ENCODE assay signal across 10 cellular contexts in the genomic region with DNA sequence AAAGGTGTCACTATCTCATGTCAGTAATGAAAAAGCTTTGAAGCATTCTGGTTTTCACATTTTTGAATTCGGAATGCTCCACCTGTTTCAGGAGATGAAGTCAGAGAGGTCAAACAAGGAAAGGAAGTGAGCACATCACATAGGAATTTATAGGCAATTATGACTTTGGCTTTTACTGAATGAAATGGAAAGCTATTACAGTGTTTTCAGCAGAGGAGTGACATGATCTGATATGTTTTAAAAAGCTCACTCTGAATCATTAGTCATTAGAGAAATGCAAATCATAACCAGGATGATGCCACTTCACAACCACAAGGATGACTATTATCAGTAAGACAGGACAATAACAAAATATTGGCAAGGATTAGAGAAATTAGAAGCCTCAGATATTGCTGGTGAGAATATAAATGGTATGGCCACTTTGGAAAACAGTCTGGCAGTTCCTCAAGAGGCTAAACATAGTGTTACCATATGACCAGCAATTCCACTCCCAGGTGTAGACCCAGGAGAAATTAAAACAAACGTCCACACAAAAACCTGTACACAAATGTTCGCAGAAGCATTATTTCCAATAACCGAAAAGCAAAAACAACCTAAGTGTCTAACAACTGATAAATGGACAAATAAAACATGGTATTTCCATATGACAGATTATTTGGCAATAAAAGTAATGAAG. TPM values are rescaled to one million over a fixed set of nuclear protein-coding genes. Genes with fewer than 3 reads are reported as not detected.
DNase-seq lines count a peak whose midpoint lies in the region; ATAC-seq and TF ChIP-seq lines count a peak whose summit lies in the region.
"Had no signal": no experiment of that assay in that cellular context is flagged by ENCODE, and none has a peak within 500 bp of the region (broad histone marks: within the 10 kb centered on the region; RNA-seq: fewer than 3 reads in every experiment).

No MANE protein-coding gene starts in this region.

- intact Hi-C loops in Right ventricle myocardium inferior (cut with DNase I): no loop called here

- no peak overlapping the region for H3K4me3 ChIP-seq in epithelial cell of esophagus (ENCODE audit: low read length)
- H3K4me3 ChIP-seq: left ventricle myocardium inferior had no signal

- TF ChIP-seq CTCF in epithelial cell of esophagus (IDR thresholded peaks at IDR 0.05; ENCODE audit: insufficient read depth, low read depth, low read length, missing control alignments): no peak

- DNase-seq in Caki2 (ENCODE audit: low read depth) (peak; percentile 40), epithelial cell of esophagus (ENCODE audit: low read depth) (peak; percentile 81), AML-193 (lab: John Stamatoyannopoulos, UW) (no peak), NCI-H524 treated with DMSO at 0.1 percent for 48 hours (lab: John Stamatoyannopoulos, UW) (no peak), NCI-H1105 (lab: John Stamatoyannopoulos, UW) (no peak), Right ventricle myocardium inferior (ENCODE audit: missing footprints) (no peak)
- DNase-seq: left ventricle myocardium inferior, OCI-M1 had no signal

- ATAC-seq in GM19463 (IDR thresholded peaks at IDR 0.05; ENCODE audit: unreplicated experiment): peak; percentile 59
- ATAC-seq in HG03457 (IDR thresholded peaks at IDR 0.05; ENCODE audit: unreplicated experiment): peak; percentile 55
- no peak for ATAC-seq in Right ventricle myocardium inferior

- in situ Hi-C loops in Caki2 (cut with HindIII; ENCODE audit: low pct_unique_long_range_greater_than_20kb, low sequenced_read_pairs): no loop called here

RNA-seq across cellular contexts. Expression of gene TAF1A, which starts 7.5 kb away (rescaled TPM):
- 10.6 and 12.2 TPM in 2 replicates for total RNA-seq in Caki2 (2014; rRNA removed; shearing (Covaris generic); ENCODE audit: low replicate concordance)
- total RNA-seq in Right ventricle myocardium inferior: 1.7 TPM

RNA-seq across cellular contexts. Expression of gene HHIPL2, which starts 34.3 kb away (rescaled TPM):
- 7.4 and 11.3 TPM in 2 replicates for total RNA-seq in Caki2 (2014; rRNA removed; shearing (Covaris generic); ENCODE audit: low replicate concordance)
- total RNA-seq in Right ventricle myocardium inferior: not detected
- total RNA-seq: left ventricle myocardium inferior had no signal

RNA-seq across cellular contexts. Expression of gene MIA3, which starts 35.7 kb away (rescaled TPM):
- total RNA-seq in Caki2 (2014; rRNA removed; shearing (Covaris generic); ENCODE audit: low replicate concordance): 19.1 and 25.5 TPM in 2 replicates
- total RNA-seq in Right ventricle myocardium inferior: 45.9 TPM

Comparison
In these comparisons a context has a peak if more than half of its experiments do, and no peak if none do; other contexts are left out.
1. DNase-seq: peak in Caki2 (single experiment) and epithelial cell of esophagus (single experiment); none in AML-193 (0 of 2), NCI-H524 treated with DMSO at 0.1 percent for 48 hours (single experiment), NCI-H1105 (single experiment) and Right ventricle myocardium inferior (single experiment).